ENCODE assay signal across 11 cellular contexts in the genomic region with DNA sequence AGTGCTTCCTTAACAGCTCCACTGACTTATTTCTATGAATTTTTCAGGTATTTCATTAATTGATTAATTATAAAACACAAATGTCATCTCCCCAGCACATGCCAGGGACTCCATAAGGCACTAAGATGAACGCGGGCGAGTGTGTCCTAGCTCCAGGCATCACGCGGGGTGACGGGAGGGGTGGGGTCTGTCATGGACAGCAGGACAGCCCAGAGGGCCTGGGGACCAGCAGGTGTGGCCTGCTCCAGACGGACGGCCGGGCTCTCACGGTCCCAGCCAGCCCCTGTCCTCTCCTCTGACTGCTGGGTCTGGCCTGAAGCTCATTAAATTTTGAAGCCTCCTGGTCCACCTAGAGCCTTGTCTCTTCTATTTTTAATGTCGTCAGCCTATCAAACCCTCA.
"Had no signal": no experiment of that assay in that cellular context is flagged by ENCODE, and none has a peak within 500 bp of the region (broad histone marks: within the 10 kb centered on the region; RNA-seq: fewer than 3 reads in every experiment).

No MANE protein-coding gene starts in this region.

- DNase-seq: activated CD4-positive, alpha-beta memory T cell treated with anti-CD3 and anti-CD28 coated beads for 36 hours; activated naive CD4-positive, alpha-beta T cell treated with anti-CD3 and anti-CD28 coated beads, Interleukin-2, amount 10 ng/mL, durations not matched to agents 7 days and 5 days; esophagus squamous epithelium; foreskin fibroblast; glutamatergic neuron; immature natural killer cell; left cardiac atrium; stimulated activated CD4-positive, alpha-beta T cell treated with anti-CD3 and anti-CD28 coated beads, Interleukin-15, amount 100 ng/mL, for 24 hours; stimulated activated CD4-positive, alpha-beta T cell treated with anti-CD3 and anti-CD28 coated beads, Interleukin-4, amount 100 ng/mL, for 24 hours; T-helper 9 cell; thyroid gland had no signal

- ATAC-seq: left cardiac atrium had no signal
